Comparison of ENCODE assay signal across 11 cellular contexts in the genomic region with DNA sequence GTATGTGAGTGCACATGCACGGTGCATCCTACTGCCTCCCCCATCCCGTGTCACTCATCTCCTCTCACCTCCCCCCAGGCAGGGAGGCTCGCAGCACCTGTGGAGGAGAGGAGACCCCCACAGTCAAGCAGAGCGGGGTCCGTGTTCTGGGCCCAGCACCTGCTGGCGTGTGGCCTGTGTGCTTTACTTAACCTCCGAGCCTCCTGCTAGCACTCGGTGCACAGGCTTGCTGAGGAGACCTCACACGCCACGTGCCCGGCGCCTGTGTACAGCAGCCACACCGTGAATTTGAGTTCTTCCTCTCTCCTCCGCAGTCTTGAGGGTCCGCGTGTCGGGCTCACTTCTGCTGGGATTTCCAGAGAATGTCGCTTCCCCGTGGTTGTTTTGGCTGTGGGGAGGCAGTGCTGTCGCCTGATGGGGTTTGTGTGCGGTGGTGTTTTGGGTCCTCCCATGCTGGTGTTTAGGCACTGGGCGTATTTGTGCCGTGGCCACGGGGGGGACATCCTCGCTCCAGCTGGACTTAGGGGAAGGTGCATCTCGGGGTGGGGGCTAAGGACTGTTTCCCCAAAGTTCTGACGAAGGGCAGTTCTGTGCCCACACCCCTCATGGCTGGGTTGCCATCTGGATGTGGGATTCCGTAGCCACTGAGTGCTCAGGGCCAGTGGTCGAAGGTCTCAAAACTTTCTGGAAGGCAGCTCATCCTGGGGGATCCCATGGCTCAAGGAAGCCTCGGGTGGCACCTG. TPM values are rescaled to one million over a fixed set of nuclear protein-coding genes. Genes with fewer than 3 reads are reported as not detected.
DNase-seq lines count a peak whose midpoint lies in the region; ATAC-seq, FAIRE-seq and TF ChIP-seq lines count a peak whose summit lies in the region.
"Had no signal": no experiment of that assay in that cellular context is flagged by ENCODE, and none has a peak within 500 bp of the region (broad histone marks: within the 10 kb centered on the region; RNA-seq: fewer than 3 reads in every experiment).

No MANE protein-coding gene starts in this region.

- peak overlapping the region; percentile 77 to 84 for H3K4me3 Mint-ChIP-seq in effector memory CD8-positive, alpha-beta T cell
- H3K4me3 Mint-ChIP-seq in nephron progenitor cell, result peak overlapping the region; percentile 75

- TF ChIP-seq CTCF in A549 (IDR thresholded peaks at IDR 0.05), result no peak
- TF ChIP-seq CTCF in OCI-LY1 (IDR thresholded peaks at IDR 0.05; ENCODE audit: low read length), result no peak
- TF ChIP-seq CTCF in nephron progenitor cell (IDR thresholded peaks at IDR 0.05), result no peak
- no peak for TF ChIP-seq CTCF in omental fat pad (IDR thresholded peaks at IDR 0.05)

- H3K4me1 Mint-ChIP-seq in effector memory CD8-positive, alpha-beta T cell (ENCODE audit: low read depth in 2 of 2), result peaks cover 0 to 7% of the 10 kb centered on the region in 2 donors
- H3K4me1 Mint-ChIP-seq in nephron progenitor cell, result peaks cover 9% of the 10 kb centered on the region

- peak overlapping the region; percentile 88 to 97 for H3K27ac Mint-ChIP-seq in effector memory CD8-positive, alpha-beta T cell
- H3K27ac Mint-ChIP-seq in nephron progenitor cell, result no peak overlapping the region

- TF ChIP-seq POLR2A in A549 (IDR thresholded peaks at IDR 0.05; ENCODE audit: low read length), result no peak

- no peak for TF ChIP-seq RAD21 in A549 (conservative IDR thresholded peaks at IDR 0.05 in 1 of 2, IDR thresholded peaks at IDR 0.05 in 1 of 2)

- CTCF ChIA-PET in A549 (lab: Yijun Ruan, JAX), result interaction anchor here (0.7 to 2.3 kb wide), 11 partner anchors 15 to 505 kb away, joined by 3 to 14 read pairs (median 4); a partner anchor contains a TSS

- H3K36me3 Mint-ChIP-seq in effector memory CD8-positive, alpha-beta T cell (ENCODE audit: insufficient read depth), result peaks cover 34% of the 10 kb centered on the region
- H3K36me3 Mint-ChIP-seq in nephron progenitor cell (ENCODE audit: low read depth), result no peaks in the 10 kb centered on the region

- no peaks in the 10 kb centered on the region for H4K20me1 ChIP-seq in OCI-LY1 (ENCODE audit: insufficient read depth, low read length)
- H4K20me1 ChIP-seq: BLaER1 had no signal

- TF ChIP-seq EP300 in A549 (IDR thresholded peaks at IDR 0.05), result no peak

- H3K4me1 ChIP-seq in A549, result no peaks in the 10 kb centered on the region
- H3K4me1 ChIP-seq in OCI-LY1 (ENCODE audit: insufficient read depth, low read length, severe bottlenecking), result no peaks in the 10 kb centered on the region
- H3K4me1 ChIP-seq: BLaER1 had no signal

- no peaks in the 10 kb centered on the region for H3K9me2 ChIP-seq in OCI-LY1 (ENCODE audit: low read depth, low read length)

- H3K4me2 ChIP-seq in A549, result peak overlapping the region; percentile 62; the same call in 2 of the 3 replicates
- H3K4me2 ChIP-seq in OCI-LY1 (ENCODE audit: low read length), result peak overlapping the region; percentile 62; the same call in 1 of the 2 replicates
- H3K4me2 ChIP-seq: BLaER1 had no signal

- no peak overlapping the region for H3K9ac ChIP-seq in OCI-LY1 (ENCODE audit: low read length)
- H3K9ac ChIP-seq: BLaER1 had no signal

- H3K79me2 ChIP-seq in OCI-LY1 (ENCODE audit: insufficient read depth, low read length), result no peaks in the 10 kb centered on the region

- H3K9me3 Mint-ChIP-seq in effector memory CD8-positive, alpha-beta T cell, result no peaks in the 10 kb centered on the region
- H3K9me3 Mint-ChIP-seq in nephron progenitor cell, result no peaks in the 10 kb centered on the region

- POLR2A ChIA-PET in A549 (lab: Yijun Ruan, JAX), result no interaction called here

- peak in 1 of 2 experiments; percentile 33; a peak in 3 of 6 replicates for ATAC-seq in A549
- ATAC-seq in effector memory CD8-positive, alpha-beta T cell (replicated peaks), result no peak
- no peak for ATAC-seq in HG03432 (IDR thresholded peaks at IDR 0.05; ENCODE audit: unreplicated experiment)
- ATAC-seq in GM21717 (IDR thresholded peaks at IDR 0.05; ENCODE audit: unreplicated experiment), result no peak
- no peak for ATAC-seq in omental fat pad (ENCODE audit: low FRiP score)

- H3K27me3 ChIP-seq in OCI-LY1 (ENCODE audit: insufficient read depth, low read length), result no peaks in the 10 kb centered on the region

- H3K27ac ChIP-seq in A549 (peak overlapping the region in 1 of 2 experiments; percentile 74; a peak in 1 of 6 replicates), OCI-LY1 (ENCODE audit: low read depth, low read length, poor library complexity, severe bottlenecking) (no peak overlapping the region)
- H3K27ac ChIP-seq: BLaER1 had no signal

- no peak overlapping the region for H2AFZ ChIP-seq in OCI-LY1 (ENCODE audit: low read length)

- peak overlapping the region; percentile 46; the same call in 2 of the 3 replicates for H3K4me3 ChIP-seq in A549
- H3K4me3 ChIP-seq in OCI-LY1 (ENCODE audit: low read depth, low read length, poor library complexity, severe bottlenecking), result no peak overlapping the region
- H3K4me3 ChIP-seq: BLaER1 had no signal

- WGBS in A549 (ENCODE audit: missing lambda C conversion rate), result 67% methylated on average over 14 of the region's 30 CpGs

- no peaks in the 10 kb centered on the region for H3K36me3 ChIP-seq in OCI-LY1 (ENCODE audit: insufficient read depth, low read length)
- H3K36me3 ChIP-seq: BLaER1 had no signal

- H3F3A ChIP-seq in OCI-LY1 (ENCODE audit: insufficient read depth, low read length), result no peaks in the 10 kb centered on the region

- no peak for DNase-seq in A549 (ENCODE audit: low read depth in 1 of 2, low spot score in 1 of 2)
- no peak for DNase-seq in effector memory CD8-positive, alpha-beta T cell
- no peak for DNase-seq in nephron progenitor cell
- no peak for DNase-seq in stimulated activated CD4-positive, alpha-beta T cell treated with anti-CD3 and anti-CD28 coated beads, Interleukin-2, amount 100 ng/mL, for 48 hours
- DNase-seq in omental fat pad (ENCODE audit: low spot score), result no peak
- DNase-seq: NCI-H2081 treated with DMSO at 0.1 percent for 48 hours had no signal

- FAIRE-seq in A549 (lab: Jason Lieb, UNC), result no peak

- peaks cover 8 to 10% of the 10 kb centered on the region in 2 donors for H3K27me3 Mint-ChIP-seq in effector memory CD8-positive, alpha-beta T cell
- H3K27me3 Mint-ChIP-seq in nephron progenitor cell (ENCODE audit: low read depth, poor library complexity), result peaks cover 8% of the 10 kb centered on the region

- H3K9me3 ChIP-seq in A549, result peaks cover 7% of the 10 kb centered on the region
- no peaks in the 10 kb centered on the region for H3K9me3 ChIP-seq in OCI-LY1 (ENCODE audit: low read length)

TF ChIP-seq in A549, 52 proteins besides CTCF, POLR2A, EP300 and RAD21:
- TF ChIP-seq HOXB13 (CRISPR knock-in tag; IDR thresholded peaks at IDR 0.05; ENCODE audit: low read depth) (no peak), KDM5A (IDR thresholded peaks at IDR 0.05) (no peak), NPAS2 (CRISPR knock-in tag; IDR thresholded peaks at IDR 0.05; ENCODE audit: borderline replicate concordance) (no peak), HDAC2 (IDR thresholded peaks at IDR 0.05) (no peak), POLR2AphosphoS2 (conservative IDR thresholded peaks at IDR 0.05; ENCODE audit: low read length) (no peak), ESRRA (IDR thresholded peaks at IDR 0.05; ENCODE audit: borderline replicate concordance, low read length) (no peak), SMC3 (IDR thresholded peaks at IDR 0.05) (no peak), HOXA7 (CRISPR knock-in tag; IDR thresholded peaks at IDR 0.05) (no peak)
- TF ChIP-seq, protein P1, sequence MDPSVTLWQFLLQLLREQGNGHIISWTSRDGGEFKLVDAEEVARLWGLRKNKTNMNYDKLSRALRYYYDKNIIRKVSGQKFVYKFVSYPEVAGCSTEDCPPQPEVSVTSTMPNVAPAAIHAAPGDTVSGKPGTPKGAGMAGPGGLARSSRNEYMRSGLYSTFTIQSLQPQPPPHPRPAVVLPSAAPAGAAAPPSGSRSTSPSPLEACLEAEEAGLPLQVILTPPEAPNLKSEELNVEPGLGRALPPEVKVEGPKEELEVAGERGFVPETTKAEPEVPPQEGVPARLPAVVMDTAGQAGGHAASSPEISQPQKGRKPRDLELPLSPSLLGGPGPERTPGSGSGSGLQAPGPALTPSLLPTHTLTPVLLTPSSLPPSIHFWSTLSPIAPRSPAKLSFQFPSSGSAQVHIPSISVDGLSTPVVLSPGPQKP (IDR thresholded peaks at IDR 0.05; ENCODE audit: low read depth, low read length), result no peak

RNA-seq across cellular contexts. Expression of a gene that starts 34.8 kb away (rescaled TPM):
- polyA plus RNA-seq in A549 (2011; rRNA removed) (0.30 and 0.54 TPM in 2 replicates), A549 (2017; fragmentation: RNase III; extraction: RNeasy Plus Mini Kit Qiagen cat#74134 plus additional on column Dnase treatment) (0.28 to 1.1 TPM (median 1.1 TPM) in 3 replicates)
- 0.22 and 0.34 TPM in 2 replicates for polyA plus RNA-seq in A549 (2012; cell fraction: cytosol; rRNA removed)
- polyA plus RNA-seq in A549 (2012; cell fraction: nucleus; rRNA removed), result 0.31 and 0.37 TPM in 2 replicates
- polyA minus RNA-seq in A549 (2011; rRNA and poly(A)+ RNA removed), result 0.04 and 0.05 TPM in 2 replicates
- 10 to 100 TPM in 2 of 4 donors, 1 to 10 TPM in 2; 2.7 to 19.1 (median 11.7) TPM for total RNA-seq in omental fat pad

RNA-seq across cellular contexts. Expression of a gene that starts 57.2 kb away (rescaled TPM):
- polyA plus RNA-seq in A549 (2011; rRNA removed) (not detected in 2 replicates), A549 (2017; fragmentation: RNase III; extraction: RNeasy Plus Mini Kit Qiagen cat#74134 plus additional on column Dnase treatment) (not detected in 3 replicates)
- not detected in 2 replicates for polyA plus RNA-seq in A549 (2012; cell fraction: cytosol; rRNA removed)
- polyA plus RNA-seq in A549 (2012; cell fraction: nucleus; rRNA removed), result not detected in 2 replicates
- polyA minus RNA-seq in A549 (2011; rRNA and poly(A)+ RNA removed), result not detected in 2 replicates
- not detected for total RNA-seq in omental fat pad
- total RNA-seq: myocyte had no signal
